10 cellular contexts compared by ENCODE assay signal in genomic region chr13:44575035-44575434, GRCh38. TPM values are rescaled to one million over a fixed set of nuclear protein-coding genes. Genes with fewer than 3 reads are reported as not detected.
DNase-seq lines count a peak whose midpoint lies in the region; ATAC-seq and TF ChIP-seq lines count a peak whose summit lies in the region.
"Had no signal": no experiment of that assay in that cellular context is flagged by ENCODE, and none has a peak within 500 bp of the region (broad histone marks: within the 10 kb centered on the region; RNA-seq: fewer than 3 reads in every experiment).

No MANE protein-coding gene starts in this region.

- H3K36me3 ChIP-seq in lower lobe of right lung (no peaks in the 10 kb centered on the region), tibial artery (no peaks in the 10 kb centered on the region)

- H3K27me3 Mint-ChIP-seq in activated T-cell treated with anti-CD3 and anti-CD28 coated beads, Interleukin-2, amount 50 U/mL, for 72 hours (ENCODE audit: low read depth) = peaks cover 13% of the 10 kb centered on the region

- TF ChIP-seq CTCF in astrocyte of the spinal cord (IDR thresholded peaks at IDR 0.05; ENCODE audit: low read depth, low read length) (no peak), lower lobe of right lung (IDR thresholded peaks at IDR 0.05) (no peak), tibial artery (IDR thresholded peaks at IDR 0.05) (no peak)

- no peak for ATAC-seq in activated T-cell treated with anti-CD3 and anti-CD28 coated beads, Interleukin-2, amount 50 U/mL, for 72 hours (replicated peaks in 1 of 2)
- no peak for ATAC-seq in lower lobe of right lung
- no peak for ATAC-seq in HG03025 (IDR thresholded peaks at IDR 0.05; ENCODE audit: low FRiP score, unreplicated experiment)

- H3K9me3 ChIP-seq in lower lobe of right lung = no peaks in the 10 kb centered on the region
- no peaks in the 10 kb centered on the region for H3K9me3 ChIP-seq in tibial artery

- no peaks in the 10 kb centered on the region for H3K27me3 ChIP-seq in lower lobe of right lung (ENCODE audit: low read depth)
- no peaks in the 10 kb centered on the region for H3K27me3 ChIP-seq in tibial artery

- DNase-seq in activated T-cell treated with anti-CD3 and anti-CD28 coated beads, Interleukin-2, amount 50 U/mL, for 72 hours = no peak
- no peak for DNase-seq in activated T-cell treated with anti-CD3 and anti-CD28 coated beads, Interleukin-2, amount 50 U/mL, for 1 hour
- no peak for DNase-seq in astrocyte of the spinal cord (ENCODE audit: low read depth, low spot score)
- DNase-seq in lower lobe of right lung = no peak
- DNase-seq in tibial artery = no peak
- DNase-seq in AG20443 (ENCODE audit: low spot score) = no peak
- no peak for DNase-seq in NCI-H146 (lab: John Stamatoyannopoulos, UW)
- DNase-seq: GOT3, NCI-H1694 treated with DMSO at 0.1 percent for 48 hours had no signal

- intact Hi-C loops in lower lobe of right lung (cut with DNase I) (no loop called here), tibial artery (cut with DNase I; ENCODE audit: low total_unique reads) (loop anchor here (10.0 kb wide), 3 partner anchors 90 to 330 kb away; no protein-coding TSS in a partner anchor)

- no peak overlapping the region for H3K27ac Mint-ChIP-seq in activated T-cell treated with anti-CD3 and anti-CD28 coated beads, Interleukin-2, amount 50 U/mL, for 72 hours

- peaks cover 44% of the 10 kb centered on the region for H3K4me1 Mint-ChIP-seq in activated T-cell treated with anti-CD3 and anti-CD28 coated beads, Interleukin-2, amount 50 U/mL, for 72 hours (ENCODE audit: low read depth)

- peak overlapping the region; percentile 93 to 94 for H3K4me3 Mint-ChIP-seq in activated T-cell treated with anti-CD3 and anti-CD28 coated beads, Interleukin-2, amount 50 U/mL, for 72 hours

- peaks cover 0 to 4% of the 10 kb centered on the region in 2 donors for H3K36me3 Mint-ChIP-seq in activated T-cell treated with anti-CD3 and anti-CD28 coated beads, Interleukin-2, amount 50 U/mL, for 72 hours (ENCODE audit: insufficient read depth in 2 of 2)

- no peaks in the 10 kb centered on the region for H3K9me3 Mint-ChIP-seq in activated T-cell treated with anti-CD3 and anti-CD28 coated beads, Interleukin-2, amount 50 U/mL, for 72 hours

- in situ Hi-C loops in astrocyte of the spinal cord (cut with HindIII; ENCODE audit: low sequenced_read_pairs) = no loop called here

- no peak overlapping the region for H3K27ac ChIP-seq in lower lobe of right lung
- H3K27ac ChIP-seq in tibial artery = peak overlapping the region; percentile 98

- H3K4me1 ChIP-seq in lower lobe of right lung = peaks cover 48% of the 10 kb centered on the region
- H3K4me1 ChIP-seq in tibial artery = peaks cover 0 to 55% (median 25%) of the 10 kb centered on the region in 4 donors

- H3K4me3 ChIP-seq in astrocyte of the spinal cord (ENCODE audit: low read depth, low read length) (peak overlapping the region; percentile 77), lower lobe of right lung (peak overlapping the region; percentile 93), tibial artery (peak overlapping the region; percentile 87 to 98)

RNA-seq across cellular contexts. Expression of gene TSC22D1, which starts 1.1 kb away (rescaled TPM):
- total RNA-seq in activated T-cell treated with anti-CD3 and anti-CD28 coated beads, Interleukin-2, amount 50 U/mL, for 72 hours = 10 to 100 TPM; 11.8 to 20.3 TPM
- 163 TPM for total RNA-seq in lower lobe of right lung
